Comparison of ENCODE assay signal across 8 cellular contexts in genomic region chr7:114081606-114082425, GRCh38.
DNase-seq lines count a peak whose midpoint lies in the region; ATAC-seq and TF ChIP-seq lines count a peak whose summit lies in the region.

No MANE protein-coding gene starts in this region.

- no peak for TF ChIP-seq EP300 in transverse colon (IDR thresholded peaks at IDR 0.05; ENCODE audit: low read depth)

- no peaks in the 10 kb centered on the region for H3K9me3 Mint-ChIP-seq in T-helper 2 cell treated with Interferon-gamma antibody and Interleukin-4, amounts not matched to agents 5 μg/mL and 100 μg/mL, for 36 hours

- H3K4me3 Mint-ChIP-seq in T-helper 2 cell treated with Interferon-gamma antibody and Interleukin-4, amounts not matched to agents 5 μg/mL and 100 μg/mL, for 36 hours, result no peak overlapping the region

- H3K27ac Mint-ChIP-seq in T-helper 2 cell treated with Interferon-gamma antibody and Interleukin-4, amounts not matched to agents 5 μg/mL and 100 μg/mL, for 36 hours, result no peak overlapping the region

- H3K36me3 ChIP-seq in kidney epithelial cell (ENCODE audit: control insufficient read depth, insufficient read depth, low read length), result no peaks in the 10 kb centered on the region
- H3K36me3 ChIP-seq in transverse colon, result no peaks in the 10 kb centered on the region

- no peaks in the 10 kb centered on the region for H3K27me3 ChIP-seq in right cardiac atrium (ENCODE audit: control insufficient read depth, insufficient read depth)
- H3K27me3 ChIP-seq in kidney epithelial cell (ENCODE audit: control insufficient read depth, insufficient read depth, low read length), result peaks cover 35% of the 10 kb centered on the region
- H3K27me3 ChIP-seq in transverse colon, result peaks cover 44% of the 10 kb centered on the region

- H3K4me1 Mint-ChIP-seq in T-helper 2 cell treated with Interferon-gamma antibody and Interleukin-4, amounts not matched to agents 5 μg/mL and 100 μg/mL, for 36 hours (ENCODE audit: low read depth), result peaks cover 29% of the 10 kb centered on the region

- H3K4me3 ChIP-seq in right cardiac atrium (ENCODE audit: low read length), result peak overlapping the region; percentile 43
- H3K4me3 ChIP-seq in astrocyte of the cerebellum (ENCODE audit: low read depth, low read length), result no peak overlapping the region
- no peak overlapping the region for H3K4me3 ChIP-seq in kidney epithelial cell (ENCODE audit: low read depth, low read length)
- H3K4me3 ChIP-seq in transverse colon, result peak overlapping the region in 3 of 4 donors; percentile 65 to 71 (median 69)

- peaks cover 3% of the 10 kb centered on the region for H3K4me1 ChIP-seq in right cardiac atrium (ENCODE audit: control insufficient read depth, insufficient read depth, low read length)
- peaks cover 0 to 33% (median 18%) of the 10 kb centered on the region in 4 donors for H3K4me1 ChIP-seq in transverse colon

- H3K9me3 ChIP-seq in right cardiac atrium (ENCODE audit: control insufficient read depth, low read length) (no peaks in the 10 kb centered on the region), transverse colon (no peaks in the 10 kb centered on the region)

- in situ Hi-C loops in astrocyte of the cerebellum (cut with HindIII; ENCODE audit: low sequenced_read_pairs) (no loop called here), transverse colon (cut with MboI; ENCODE audit: low pct_ligation_motif_present in 1 of 4, low pct_unique_long_range_greater_than_20kb in 1 of 4, low sequenced_read_pairs in 3 of 4) (loop anchor here in 3 of 4 donors (10.0 to 25.0 kb wide), 4 partner anchors 330 to 580 kb away; partner anchors contain the start of gene FOXP2 (in 3 of the 3))

- TF ChIP-seq CTCF in astrocyte of the cerebellum (IDR thresholded peaks at IDR 0.05; ENCODE audit: low read depth, low read length, missing control alignments), result peak; percentile 45
- TF ChIP-seq CTCF in kidney epithelial cell (IDR thresholded peaks at IDR 0.05; ENCODE audit: insufficient read depth, low read length, poor library complexity, severe bottlenecking), result peak; percentile 50
- TF ChIP-seq CTCF in transverse colon (IDR thresholded peaks at IDR 0.05), result peak; percentile 46 to 73 (median 59)

- no peak for TF ChIP-seq POLR2A in transverse colon (IDR thresholded peaks at IDR 0.05)

- 24% methylated on average over 6 of the region's 6 CpGs for WGBS in right cardiac atrium
- 23 to 29% methylated on average over 4 to 6 of the region's 6 CpGs for WGBS in transverse colon (ENCODE audit: low coverage in 1 of 2), 2 donors

- H3K27me3 Mint-ChIP-seq in T-helper 2 cell treated with Interferon-gamma antibody and Interleukin-4, amounts not matched to agents 5 μg/mL and 100 μg/mL, for 36 hours (ENCODE audit: low read depth), result peaks cover 71% of the 10 kb centered on the region

- intact Hi-C loops in right cardiac atrium (cut with DNase I), result no loop called here
- intact Hi-C loops in left ventricle myocardium superior (cut with micrococcal nuclease), result loop anchor here (5.0 kb wide), 1 partner anchor 325 kb away; no protein-coding TSS in a partner anchor
- intact Hi-C loops in transverse colon (cut with DNase I; ENCODE audit: low total_unique reads), result loop anchor here (10.0 kb wide), 2 partner anchors 583 to 843 kb away; partner anchors contain the start of gene MDFIC

- peak in 1 of 2 donors; percentile 33 for ATAC-seq in right cardiac atrium
- no peak for ATAC-seq in left ventricle myocardium superior
- no peak for ATAC-seq in HG02678 (IDR thresholded peaks at IDR 0.05; ENCODE audit: unreplicated experiment)

- no peak overlapping the region for H3K27ac ChIP-seq in right cardiac atrium (ENCODE audit: low read length)
- peak overlapping the region; percentile 95 to 98 (median 96) for H3K27ac ChIP-seq in transverse colon

- DNase-seq in right cardiac atrium (no peak), left ventricle myocardium superior (no peak), NCI-H2081 treated with DMSO at 0.1 percent for 48 hours (lab: John Stamatoyannopoulos, UW) (peak; percentile 78), astrocyte of the cerebellum (ENCODE audit: low read depth) (peak; percentile 70), kidney epithelial cell (ENCODE audit: low read depth) (no peak), transverse colon (no peak)
- no peak for DNase-seq in T-helper 2 cell treated with Interferon-gamma antibody and Interleukin-4, amounts not matched to agents 5 μg/mL and 100 μg/mL, for 36 hours (ENCODE audit: low spot score)

- H3K36me3 Mint-ChIP-seq in T-helper 2 cell treated with Interferon-gamma antibody and Interleukin-4, amounts not matched to agents 5 μg/mL and 100 μg/mL, for 36 hours (ENCODE audit: low read depth), result no peaks in the 10 kb centered on the region

Comparison
In these comparisons a context has a peak if more than half of its experiments do, and no peak if none do; other contexts are left out.
1. intact Hi-C loops: an anchor here in left ventricle myocardium superior (5.0 kb wide) and transverse colon (10.0 kb wide); none called in right cardiac atrium.
2. DNase-seq: peak in NCI-H2081 treated with DMSO at 0.1 percent for 48 hours (single experiment) and astrocyte of the cerebellum (single experiment); none in right cardiac atrium (0 of 3), left ventricle myocardium superior (single experiment), kidney epithelial cell (single experiment), transverse colon (single experiment) and T-helper 2 cell treated with Interferon-gamma antibody and Interleukin-4, amounts not matched to agents 5 μg/mL and 100 μg/mL, for 36 hours (single experiment).
3. H3K4me3 ChIP-seq: peak in right cardiac atrium (single experiment) and transverse colon (3 of 4); none in astrocyte of the cerebellum (single experiment) and kidney epithelial cell (single experiment).
4. Peak in every context shown above with its lines, with median percentiles within 50 percentile points of each other: CTCF ChIP-seq.